ENCODE assay signal across 1 cellular context in the genomic region with DNA sequence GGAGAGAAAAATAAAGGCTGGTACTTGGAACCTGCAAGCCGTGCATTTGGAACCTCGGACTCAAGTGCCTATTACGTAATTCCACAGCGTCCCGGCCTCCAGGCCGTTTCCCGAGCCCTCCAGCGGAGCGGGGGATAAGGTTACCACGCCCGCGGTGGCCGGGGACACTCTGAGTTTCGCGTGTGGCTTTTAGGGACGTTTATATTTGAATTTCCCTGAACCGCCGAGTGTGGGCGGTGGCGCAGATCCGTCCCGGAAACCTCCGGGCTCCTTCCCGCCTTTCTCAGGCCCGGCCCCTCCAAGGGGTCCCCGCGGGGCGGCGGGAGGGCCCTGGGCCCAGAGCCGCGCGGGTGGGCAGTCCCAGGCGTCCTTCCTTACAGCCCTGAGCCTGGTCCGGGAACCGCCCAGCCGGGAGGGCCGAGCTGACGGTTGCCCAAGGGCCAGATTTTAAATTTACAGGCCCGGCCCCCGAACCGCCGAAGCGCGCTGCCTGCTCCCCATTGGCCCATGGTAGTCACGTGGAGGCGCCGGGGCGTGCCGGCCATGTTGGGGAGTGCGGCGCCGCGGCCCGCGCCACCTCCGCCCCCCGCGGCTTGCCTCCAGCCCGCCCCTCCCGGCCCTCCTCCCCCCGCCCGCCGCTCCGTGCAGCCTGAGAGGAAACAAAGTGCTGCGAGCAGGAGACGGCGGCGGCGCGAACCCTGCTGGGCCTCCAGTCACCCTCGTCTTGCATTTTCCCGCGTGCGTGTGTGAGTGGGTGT.
TF ChIP-seq lines count a peak whose summit lies in the region.

A gene with protein sequence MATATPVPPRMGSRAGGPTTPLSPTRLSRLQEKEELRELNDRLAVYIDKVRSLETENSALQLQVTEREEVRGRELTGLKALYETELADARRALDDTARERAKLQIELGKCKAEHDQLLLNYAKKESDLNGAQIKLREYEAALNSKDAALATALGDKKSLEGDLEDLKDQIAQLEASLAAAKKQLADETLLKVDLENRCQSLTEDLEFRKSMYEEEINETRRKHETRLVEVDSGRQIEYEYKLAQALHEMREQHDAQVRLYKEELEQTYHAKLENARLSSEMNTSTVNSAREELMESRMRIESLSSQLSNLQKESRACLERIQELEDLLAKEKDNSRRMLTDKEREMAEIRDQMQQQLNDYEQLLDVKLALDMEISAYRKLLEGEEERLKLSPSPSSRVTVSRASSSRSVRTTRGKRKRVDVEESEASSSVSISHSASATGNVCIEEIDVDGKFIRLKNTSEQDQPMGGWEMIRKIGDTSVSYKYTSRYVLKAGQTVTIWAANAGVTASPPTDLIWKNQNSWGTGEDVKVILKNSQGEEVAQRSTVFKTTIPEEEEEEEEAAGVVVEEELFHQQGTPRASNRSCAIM (plus strand): TSS at position 638 of the 758 bp plus-strand sequence. CDS start 373 bp downstream, outside the sequence.

TF ChIP-seq in K562, 482 proteins besides CTCF, POLR2A, EP300 and RAD21 (continued from another document and continues in another):
- 0 out of 2 replicates have a peak, but pooled peaks have one; percentile 53 for TF ChIP-seq ZBTB40 (IDR thresholded peaks at IDR 0.05)
- no peak for TF ChIP-seq ZBTB40 (CRISPR knock-in tag; IDR thresholded peaks at IDR 0.05)
- peak; percentile 68 for TF ChIP-seq SMAD4 (CRISPR knock-in tag; conservative IDR thresholded peaks at IDR 0.05)
- TF ChIP-seq NKRF (IDR thresholded peaks at IDR 0.05; ENCODE audit: borderline replicate concordance), result peak; percentile 56; the same call in 1 of the 2 replicates
- TF ChIP-seq NFRKB (IDR thresholded peaks at IDR 0.05; ENCODE audit: low read depth), result peak; percentile 76
- peak; percentile 9 to 25; a peak in 1 of 4 replicates for TF ChIP-seq NONO (IDR thresholded peaks at IDR 0.05; ENCODE audit: low read depth in 2 of 2, low read length in 1 of 2)
- peak; percentile 93 for TF ChIP-seq EGR1 (conservative IDR thresholded peaks at IDR 0.05)
- no peak for TF ChIP-seq SMAD2 (IDR thresholded peaks at IDR 0.05; ENCODE audit: low read depth, low read length)
- TF ChIP-seq, protein P1, sequence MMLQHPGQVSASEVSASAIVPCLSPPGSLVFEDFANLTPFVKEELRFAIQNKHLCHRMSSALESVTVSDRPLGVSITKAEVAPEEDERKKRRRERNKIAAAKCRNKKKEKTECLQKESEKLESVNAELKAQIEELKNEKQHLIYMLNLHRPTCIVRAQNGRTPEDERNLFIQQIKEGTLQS (IDR thresholded peaks at IDR 0.05), result peak; percentile 77
- TF ChIP-seq, protein P1 (CRISPR knock-in tag; conservative IDR thresholded peaks at IDR 0.05), result peak; percentile 69; the same call in 1 of the 2 replicates
- TF ChIP-seq USF1 (CRISPR knock-in tag; IDR thresholded peaks at IDR 0.05), result peak; percentile 95
- TF ChIP-seq ATF7 (IDR thresholded peaks at IDR 0.05), result peak; percentile 92
- TF ChIP-seq KLF13 (tag; IDR thresholded peaks at IDR 0.05; ENCODE audit: borderline replicate concordance, low read depth), result peak; percentile 90
- no peak for TF ChIP-seq THRAP3 (IDR thresholded peaks at IDR 0.05; ENCODE audit: borderline replicate concordance)
- TF ChIP-seq, protein P2, sequence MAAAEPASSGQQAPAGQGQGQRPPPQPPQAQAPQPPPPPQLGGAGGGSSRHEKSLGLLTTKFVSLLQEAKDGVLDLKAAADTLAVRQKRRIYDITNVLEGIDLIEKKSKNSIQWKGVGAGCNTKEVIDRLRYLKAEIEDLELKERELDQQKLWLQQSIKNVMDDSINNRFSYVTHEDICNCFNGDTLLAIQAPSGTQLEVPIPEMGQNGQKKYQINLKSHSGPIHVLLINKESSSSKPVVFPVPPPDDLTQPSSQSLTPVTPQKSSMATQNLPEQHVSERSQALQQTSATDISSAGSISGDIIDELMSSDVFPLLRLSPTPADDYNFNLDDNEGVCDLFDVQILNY (CRISPR knock-in tag; IDR thresholded peaks at IDR 0.05), result 0 out of 2 replicates have a peak, but pooled peaks have one; percentile 63
- TF ChIP-seq CBFA2T2 (conservative IDR thresholded peaks at IDR 0.05), result peak; percentile 57
- no peak for TF ChIP-seq XRCC4 (IDR thresholded peaks at IDR 0.05; ENCODE audit: extremely low read depth, insufficient read depth, insufficient read length)
- peak; percentile 71; the same call in 1 of the 2 replicates for TF ChIP-seq SAFB (IDR thresholded peaks at IDR 0.05; ENCODE audit: borderline replicate concordance, low read depth, low read length)
- TF ChIP-seq BHLHE40 (IDR thresholded peaks at IDR 0.05; ENCODE audit: low read length), result peak; percentile 63; the same call in 1 of the 2 replicates
- TF ChIP-seq JUND (IDR thresholded peaks at IDR 0.05; ENCODE audit: borderline replicate concordance, low read depth, low read length), result peak; percentile 50; the same call in 1 of the 2 replicates
- peak; percentile 76; the same call in 1 of the 3 replicates for TF ChIP-seq JUND (tag; IDR thresholded peaks at IDR 0.05; ENCODE audit: borderline replicate concordance, low read depth, low read length)
- TF ChIP-seq, protein P3, sequence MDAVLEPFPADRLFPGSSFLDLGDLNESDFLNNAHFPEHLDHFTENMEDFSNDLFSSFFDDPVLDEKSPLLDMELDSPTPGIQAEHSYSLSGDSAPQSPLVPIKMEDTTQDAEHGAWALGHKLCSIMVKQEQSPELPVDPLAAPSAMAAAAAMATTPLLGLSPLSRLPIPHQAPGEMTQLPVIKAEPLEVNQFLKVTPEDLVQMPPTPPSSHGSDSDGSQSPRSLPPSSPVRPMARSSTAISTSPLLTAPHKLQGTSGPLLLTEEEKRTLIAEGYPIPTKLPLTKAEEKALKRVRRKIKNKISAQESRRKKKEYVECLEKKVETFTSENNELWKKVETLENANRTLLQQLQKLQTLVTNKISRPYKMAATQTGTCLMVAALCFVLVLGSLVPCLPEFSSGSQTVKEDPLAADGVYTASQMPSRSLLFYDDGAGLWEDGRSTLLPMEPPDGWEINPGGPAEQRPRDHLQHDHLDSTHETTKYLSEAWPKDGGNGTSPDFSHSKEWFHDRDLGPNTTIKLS (IDR thresholded peaks at IDR 0.05; ENCODE audit: borderline replicate concordance, low read depth), result peak; percentile 70; the same call in 1 of the 2 replicates
